24 cellular contexts compared by ENCODE assay signal in genomic region chr12:23659151-23659550, GRCh38.
DNase-seq lines count a peak whose midpoint lies in the region; ATAC-seq, FAIRE-seq and TF ChIP-seq lines count a peak whose summit lies in the region.
"Had no signal": no experiment of that assay in that cellular context is flagged by ENCODE, and none has a peak within 500 bp of the region (broad histone marks: within the 10 kb centered on the region; RNA-seq: fewer than 3 reads in every experiment).

No MANE protein-coding gene starts in this region.

- no peak for DNase-seq in D721Med (ENCODE audit: insufficient read length, low spot score)
- DNase-seq in M059J (ENCODE audit: low read depth), result peak; percentile 1
- peak; percentile 40 for DNase-seq in fibroblast of villous mesenchyme (ENCODE audit: low read depth)
- peak; percentile 97 for DNase-seq in renal cortical epithelial cell (ENCODE audit: low read depth)
- DNase-seq in germinal center (ENCODE audit: low spot score), result no peak
- DNase-seq: C1 segment of cervical spinal cord; CD8-positive, alpha-beta T cell; GDM1; KBM-7; MV-4-11; NCI-H1105 treated with DMSO at 0.1 percent for 48 hours; NCI-H1694; NCI-H2081; NCI-H2171 treated with DMSO at 0.1 percent for 48 hours; NCI-H524 treated with DMSO at 0.1 percent for 48 hours; PC-9; RPMI8226; SHP77; T-cell had no signal

- peak; percentile 76 for FAIRE-seq in D721Med (lab: Jason Lieb, UNC)
- FAIRE-seq: GM18507, H54, HepG2 had no signal

- H3K4me3 ChIP-seq in fibroblast of villous mesenchyme (ENCODE audit: low read depth, low read length), result no peak overlapping the region
- H3K4me3 ChIP-seq: PC-9 had no signal

- TF ChIP-seq CTCF in D721Med (IDR thresholded peaks at IDR 0.05; ENCODE audit: insufficient read depth, missing control alignments), result no peak
- TF ChIP-seq CTCF in fibroblast of villous mesenchyme (IDR thresholded peaks at IDR 0.05; ENCODE audit: insufficient read depth, low read depth, low read length), result no peak

- ATAC-seq in GM21737 (IDR thresholded peaks at IDR 0.05; ENCODE audit: unreplicated experiment) (no peak), GM21367 (IDR thresholded peaks at IDR 0.05; ENCODE audit: unreplicated experiment) (no peak)
- ATAC-seq: CD8-positive, alpha-beta T cell; HepG2; T-cell had no signal

Comparison
In these comparisons a context has a peak if more than half of its experiments do, and no peak if none do; other contexts are left out.
1. DNase-seq: peak in M059J (single experiment), fibroblast of villous mesenchyme (single experiment) and renal cortical epithelial cell (single experiment); none in D721Med (single experiment) and germinal center (single experiment).